Comparison of ENCODE assay signal across 1 cellular context in genomic region chr22:20642668-20643179, GRCh38.
TF ChIP-seq lines count a peak whose summit lies in the region.

No MANE protein-coding gene starts in this region.

TF ChIP-seq in K562, 482 proteins besides CTCF, POLR2A, EP300 and RAD21 (continued from another document and continues in another):
- 0 out of 2 replicates have a peak, but pooled peaks have one; percentile 1 for TF ChIP-seq ATF2 (CRISPR knock-in tag; IDR thresholded peaks at IDR 0.05)
- no peak for TF ChIP-seq PYGO2 (tag; IDR thresholded peaks at IDR 0.05)
- TF ChIP-seq PCBP1 (IDR thresholded peaks at IDR 0.05; ENCODE audit: low read depth, low read length, poor library complexity, severe bottlenecking): no peak
- TF ChIP-seq, protein P1, sequence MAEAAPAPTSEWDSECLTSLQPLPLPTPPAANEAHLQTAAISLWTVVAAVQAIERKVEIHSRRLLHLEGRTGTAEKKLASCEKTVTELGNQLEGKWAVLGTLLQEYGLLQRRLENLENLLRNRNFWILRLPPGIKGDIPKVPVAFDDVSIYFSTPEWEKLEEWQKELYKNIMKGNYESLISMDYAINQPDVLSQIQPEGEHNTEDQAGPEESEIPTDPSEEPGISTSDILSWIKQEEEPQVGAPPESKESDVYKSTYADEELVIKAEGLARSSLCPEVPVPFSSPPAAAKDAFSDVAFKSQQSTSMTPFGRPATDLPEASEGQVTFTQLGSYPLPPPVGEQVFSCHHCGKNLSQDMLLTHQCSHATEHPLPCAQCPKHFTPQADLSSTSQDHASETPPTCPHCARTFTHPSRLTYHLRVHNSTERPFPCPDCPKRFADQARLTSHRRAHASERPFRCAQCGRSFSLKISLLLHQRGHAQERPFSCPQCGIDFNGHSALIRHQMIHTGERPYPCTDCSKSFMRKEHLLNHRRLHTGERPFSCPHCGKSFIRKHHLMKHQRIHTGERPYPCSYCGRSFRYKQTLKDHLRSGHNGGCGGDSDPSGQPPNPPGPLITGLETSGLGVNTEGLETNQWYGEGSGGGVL (CRISPR knock-in tag; IDR thresholded peaks at IDR 0.05): no peak
- TF ChIP-seq MYBL2 (IDR thresholded peaks at IDR 0.05; ENCODE audit: low read depth): no peak
- TF ChIP-seq MYBL2 (CRISPR knock-in tag; IDR thresholded peaks at IDR 0.05; ENCODE audit: borderline replicate concordance): no peak
- 0 out of 2 replicates have a peak, but pooled peaks have one; percentile 18 for TF ChIP-seq ETV1 (tag; conservative IDR thresholded peaks at IDR 0.05; ENCODE audit: low read depth)
- no peak for TF ChIP-seq BHLHE40 (IDR thresholded peaks at IDR 0.05; ENCODE audit: low read length)
- no peak for TF ChIP-seq RBM15 (IDR thresholded peaks at IDR 0.05; ENCODE audit: insufficient read depth, low read length)
- no peak for TF ChIP-seq NUFIP1 (IDR thresholded peaks at IDR 0.05; ENCODE audit: partially characterized antibody)
- peak; percentile 84 for TF ChIP-seq RAD51 (IDR thresholded peaks at IDR 0.05; ENCODE audit: borderline replicate concordance, low read depth)
- TF ChIP-seq FOXM1 (IDR thresholded peaks at IDR 0.05; ENCODE audit: low read depth): no peak
- TF ChIP-seq FOXM1 (CRISPR knock-in tag; IDR thresholded peaks at IDR 0.05; ENCODE audit: low read depth): 0 out of 2 replicates have a peak, but pooled peaks have one; percentile 27
- no peak for TF ChIP-seq RFX5 (IDR thresholded peaks at IDR 0.05; ENCODE audit: low read depth, low read length)
- TF ChIP-seq SNAPC5 (CRISPR knock-in tag; IDR thresholded peaks at IDR 0.05): no peak
- no peak for TF ChIP-seq ZNF408 (CRISPR knock-in tag; IDR thresholded peaks at IDR 0.05; ENCODE audit: low read depth)
- TF ChIP-seq ARNT (IDR thresholded peaks at IDR 0.05): peak in 1 of 2 experiments; percentile 39; a peak in 1 of 4 replicates
- TF ChIP-seq PPARD (CRISPR knock-in tag; IDR thresholded peaks at IDR 0.05): no peak
- TF ChIP-seq NFIX (CRISPR knock-in tag; IDR thresholded peaks at IDR 0.05; ENCODE audit: low read depth): no peak
- TF ChIP-seq ZNF780A (CRISPR knock-in tag; IDR thresholded peaks at IDR 0.05): peak; percentile 65; the same call in 1 of the 2 replicates
- no peak for TF ChIP-seq FOXP4 (CRISPR knock-in tag; IDR thresholded peaks at IDR 0.05; ENCODE audit: borderline replicate concordance)
- no peak for TF ChIP-seq ZZZ3 (IDR thresholded peaks at IDR 0.05)
- TF ChIP-seq FOXJ3 (CRISPR knock-in tag; IDR thresholded peaks at IDR 0.05): no peak
- TF ChIP-seq ZNF212 (CRISPR knock-in tag; IDR thresholded peaks at IDR 0.05): no peak
- TF ChIP-seq, protein P2, sequence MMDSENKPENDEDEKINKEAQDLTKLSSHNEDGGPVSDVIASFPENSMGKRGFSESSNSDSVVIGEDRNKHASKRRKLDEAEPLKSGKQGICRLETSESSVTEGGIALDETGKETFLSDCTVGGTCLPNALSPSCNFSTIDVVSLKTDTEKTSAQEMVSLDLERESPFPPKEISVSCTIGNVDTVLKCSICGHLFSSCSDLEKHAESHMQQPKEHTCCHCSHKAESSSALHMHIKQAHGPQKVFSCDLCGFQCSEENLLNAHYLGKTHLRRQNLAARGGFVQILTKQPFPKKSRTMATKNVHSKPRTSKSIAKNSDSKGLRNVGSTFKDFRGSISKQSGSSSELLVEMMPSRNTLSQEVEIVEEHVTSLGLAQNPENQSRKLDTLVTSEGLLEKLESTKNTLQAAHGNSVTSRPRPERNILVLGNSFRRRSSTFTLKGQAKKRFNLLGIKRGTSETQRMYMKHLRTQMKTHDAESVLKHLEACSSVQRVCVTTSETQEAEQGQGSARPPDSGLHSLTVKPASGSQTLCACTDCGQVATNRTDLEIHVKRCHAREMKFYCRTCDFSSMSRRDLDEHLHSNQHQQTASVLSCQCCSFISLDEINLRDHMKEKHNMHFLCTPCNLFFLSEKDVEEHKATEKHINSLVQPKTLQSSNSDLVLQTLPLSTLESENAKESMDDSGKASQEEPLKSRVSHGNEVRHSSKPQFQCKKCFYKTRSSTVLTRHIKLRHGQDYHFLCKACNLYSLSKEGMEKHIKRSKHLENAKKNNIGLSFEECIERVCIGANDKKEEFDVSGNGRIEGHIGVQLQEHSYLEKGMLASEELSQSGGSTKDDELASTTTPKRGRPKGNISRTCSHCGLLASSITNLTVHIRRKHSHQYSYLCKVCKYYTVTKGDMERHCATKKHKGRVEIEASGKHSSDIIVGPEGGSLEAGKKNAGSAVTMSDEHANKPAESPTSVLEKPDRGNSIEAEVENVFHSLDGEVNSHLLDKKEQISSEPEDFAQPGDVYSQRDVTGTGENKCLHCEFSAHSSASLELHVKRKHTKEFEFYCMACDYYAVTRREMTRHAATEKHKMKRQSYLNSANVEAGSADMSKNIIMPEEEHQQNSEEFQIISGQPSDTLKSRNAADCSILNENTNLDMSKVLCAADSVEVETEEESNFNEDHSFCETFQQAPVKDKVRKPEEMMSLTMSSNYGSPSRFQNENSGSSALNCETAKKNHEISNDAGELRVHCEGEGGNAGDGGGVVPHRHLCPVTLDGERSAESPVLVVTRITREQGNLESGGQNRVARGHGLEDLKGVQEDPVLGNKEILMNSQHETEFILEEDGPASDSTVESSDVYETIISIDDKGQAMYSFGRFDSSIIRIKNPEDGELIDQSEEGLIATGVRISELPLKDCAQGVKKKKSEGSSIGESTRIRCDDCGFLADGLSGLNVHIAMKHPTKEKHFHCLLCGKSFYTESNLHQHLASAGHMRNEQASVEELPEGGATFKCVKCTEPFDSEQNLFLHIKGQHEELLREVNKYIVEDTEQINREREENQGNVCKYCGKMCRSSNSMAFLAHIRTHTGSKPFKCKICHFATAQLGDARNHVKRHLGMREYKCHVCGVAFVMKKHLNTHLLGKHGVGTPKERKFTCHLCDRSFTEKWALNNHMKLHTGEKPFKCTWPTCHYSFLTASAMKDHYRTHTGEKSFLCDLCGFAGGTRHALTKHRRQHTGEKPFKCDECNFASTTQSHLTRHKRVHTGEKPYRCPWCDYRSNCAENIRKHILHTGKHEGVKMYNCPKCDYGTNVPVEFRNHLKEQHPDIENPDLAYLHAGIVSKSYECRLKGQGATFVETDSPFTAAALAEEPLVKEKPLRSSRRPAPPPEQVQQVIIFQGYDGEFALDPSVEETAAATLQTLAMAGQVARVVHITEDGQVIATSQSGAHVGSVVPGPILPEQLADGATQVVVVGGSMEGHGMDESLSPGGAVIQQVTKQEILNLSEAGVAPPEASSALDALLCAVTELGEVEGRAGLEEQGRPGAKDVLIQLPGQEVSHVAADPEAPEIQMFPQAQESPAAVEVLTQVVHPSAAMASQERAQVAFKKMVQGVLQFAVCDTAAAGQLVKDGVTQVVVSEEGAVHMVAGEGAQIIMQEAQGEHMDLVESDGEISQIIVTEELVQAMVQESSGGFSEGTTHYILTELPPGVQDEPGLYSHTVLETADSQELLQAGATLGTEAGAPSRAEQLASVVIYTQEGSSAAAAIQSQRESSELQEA (IDR thresholded peaks at IDR 0.05; ENCODE audit: low read depth): no peak
- no peak for TF ChIP-seq ZNF12 (CRISPR knock-in tag; IDR thresholded peaks at IDR 0.05)
- no peak for TF ChIP-seq CTCFL (IDR thresholded peaks at IDR 0.05; ENCODE audit: borderline replicate concordance, insufficient read depth, low read depth, low read length, poor library complexity, severe bottlenecking)
- TF ChIP-seq MTA3 (IDR thresholded peaks at IDR 0.05; ENCODE audit: borderline replicate concordance): no peak
- no peak for TF ChIP-seq PHF20 (IDR thresholded peaks at IDR 0.05; ENCODE audit: partially characterized antibody)
- TF ChIP-seq, protein P3, sequence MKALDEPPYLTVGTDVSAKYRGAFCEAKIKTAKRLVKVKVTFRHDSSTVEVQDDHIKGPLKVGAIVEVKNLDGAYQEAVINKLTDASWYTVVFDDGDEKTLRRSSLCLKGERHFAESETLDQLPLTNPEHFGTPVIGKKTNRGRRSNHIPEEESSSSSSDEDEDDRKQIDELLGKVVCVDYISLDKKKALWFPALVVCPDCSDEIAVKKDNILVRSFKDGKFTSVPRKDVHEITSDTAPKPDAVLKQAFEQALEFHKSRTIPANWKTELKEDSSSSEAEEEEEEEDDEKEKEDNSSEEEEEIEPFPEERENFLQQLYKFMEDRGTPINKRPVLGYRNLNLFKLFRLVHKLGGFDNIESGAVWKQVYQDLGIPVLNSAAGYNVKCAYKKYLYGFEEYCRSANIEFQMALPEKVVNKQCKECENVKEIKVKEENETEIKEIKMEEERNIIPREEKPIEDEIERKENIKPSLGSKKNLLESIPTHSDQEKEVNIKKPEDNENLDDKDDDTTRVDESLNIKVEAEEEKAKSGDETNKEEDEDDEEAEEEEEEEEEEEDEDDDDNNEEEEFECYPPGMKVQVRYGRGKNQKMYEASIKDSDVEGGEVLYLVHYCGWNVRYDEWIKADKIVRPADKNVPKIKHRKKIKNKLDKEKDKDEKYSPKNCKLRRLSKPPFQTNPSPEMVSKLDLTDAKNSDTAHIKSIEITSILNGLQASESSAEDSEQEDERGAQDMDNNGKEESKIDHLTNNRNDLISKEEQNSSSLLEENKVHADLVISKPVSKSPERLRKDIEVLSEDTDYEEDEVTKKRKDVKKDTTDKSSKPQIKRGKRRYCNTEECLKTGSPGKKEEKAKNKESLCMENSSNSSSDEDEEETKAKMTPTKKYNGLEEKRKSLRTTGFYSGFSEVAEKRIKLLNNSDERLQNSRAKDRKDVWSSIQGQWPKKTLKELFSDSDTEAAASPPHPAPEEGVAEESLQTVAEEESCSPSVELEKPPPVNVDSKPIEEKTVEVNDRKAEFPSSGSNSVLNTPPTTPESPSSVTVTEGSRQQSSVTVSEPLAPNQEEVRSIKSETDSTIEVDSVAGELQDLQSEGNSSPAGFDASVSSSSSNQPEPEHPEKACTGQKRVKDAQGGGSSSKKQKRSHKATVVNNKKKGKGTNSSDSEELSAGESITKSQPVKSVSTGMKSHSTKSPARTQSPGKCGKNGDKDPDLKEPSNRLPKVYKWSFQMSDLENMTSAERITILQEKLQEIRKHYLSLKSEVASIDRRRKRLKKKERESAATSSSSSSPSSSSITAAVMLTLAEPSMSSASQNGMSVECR (CRISPR knock-in tag; IDR thresholded peaks at IDR 0.05): no peak
- TF ChIP-seq CREBBP (IDR thresholded peaks at IDR 0.05; ENCODE audit: low read depth, low read length): no peak
- no peak for TF ChIP-seq GTF2F1 (IDR thresholded peaks at IDR 0.05; ENCODE audit: low read depth, low read length)
- no peak for TF ChIP-seq HDAC8 (tag; IDR thresholded peaks at IDR 0.05)
- TF ChIP-seq FIP1L1 (IDR thresholded peaks at IDR 0.05; ENCODE audit: low read depth, low read length, poor library complexity, severe bottlenecking): no peak
- TF ChIP-seq TEAD2 (tag; IDR thresholded peaks at IDR 0.05): no peak
- no peak for TF ChIP-seq MECOM (CRISPR knock-in tag; IDR thresholded peaks at IDR 0.05)
- no peak for TF ChIP-seq SOX6 (IDR thresholded peaks at IDR 0.05)
- peak; percentile 57; the same call in 1 of the 2 replicates for TF ChIP-seq ESRRA (IDR thresholded peaks at IDR 0.05; ENCODE audit: borderline replicate concordance, low read depth)
- no peak for TF ChIP-seq CBFA2T3 (IDR thresholded peaks at IDR 0.05)
- TF ChIP-seq THRAP3 (IDR thresholded peaks at IDR 0.05; ENCODE audit: borderline replicate concordance): no peak
- TF ChIP-seq TAF15 (IDR thresholded peaks at IDR 0.05; ENCODE audit: low read depth, low read length): no peak
- TF ChIP-seq, protein P4, sequence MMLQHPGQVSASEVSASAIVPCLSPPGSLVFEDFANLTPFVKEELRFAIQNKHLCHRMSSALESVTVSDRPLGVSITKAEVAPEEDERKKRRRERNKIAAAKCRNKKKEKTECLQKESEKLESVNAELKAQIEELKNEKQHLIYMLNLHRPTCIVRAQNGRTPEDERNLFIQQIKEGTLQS (IDR thresholded peaks at IDR 0.05): no peak
- TF ChIP-seq, protein P4 (CRISPR knock-in tag; conservative IDR thresholded peaks at IDR 0.05): no peak
- no peak for TF ChIP-seq CEBPG (CRISPR knock-in tag; IDR thresholded peaks at IDR 0.05)
- peak in 1 of 2 experiments; percentile 13; a peak in 1 of 4 replicates for TF ChIP-seq CEBPG (tag; conservative IDR thresholded peaks at IDR 0.05 in 1 of 2, IDR thresholded peaks at IDR 0.05 in 1 of 2)
- no peak for TF ChIP-seq TCF7 (IDR thresholded peaks at IDR 0.05; ENCODE audit: borderline replicate concordance)
